In the genomic region with DNA sequence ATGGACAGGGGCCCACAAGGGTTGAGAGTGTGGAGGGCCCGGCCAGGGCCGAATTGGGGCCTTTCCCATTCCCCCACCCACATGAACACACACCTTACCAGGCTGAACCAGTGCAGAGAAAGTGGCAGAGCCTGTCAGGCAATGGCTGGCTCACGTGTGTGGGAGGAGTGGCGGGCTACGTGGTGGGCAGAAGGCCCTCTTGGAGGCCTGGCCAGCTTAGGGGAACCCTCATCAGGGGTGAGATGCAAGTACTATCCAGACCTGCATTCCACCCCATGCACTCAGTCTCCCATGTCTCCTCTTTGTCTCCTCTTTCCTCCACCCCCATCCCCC, we compare ENCODE assay signal across 8 cellular contexts. TPM values are rescaled to one million over a fixed set of nuclear protein-coding genes. Genes with fewer than 3 reads are reported as not detected.
DNase-seq lines count a peak whose midpoint lies in the region; TF ChIP-seq lines count a peak whose summit lies in the region.

No MANE protein-coding gene starts in this region.

- 0 out of 2 replicates have a peak, but pooled peaks cover 2% of the 10 kb centered on the region for H3K27me3 ChIP-seq in HAP-1 (ENCODE audit: low read depth)

- H3K4me1 Mint-ChIP-seq in activated T-cell treated with anti-CD3 and anti-CD28 coated beads, Interleukin-2, amount 50 U/mL, for 24 hours (ENCODE audit: low read depth), result peaks cover 14% of the 10 kb centered on the region
- peaks cover 5% of the 10 kb centered on the region for H3K4me1 Mint-ChIP-seq in progenitor cell of endocrine pancreas (ENCODE audit: low read depth)

- peaks cover 31% of the 10 kb centered on the region for H3K27me3 Mint-ChIP-seq in activated T-cell treated with anti-CD3 and anti-CD28 coated beads, Interleukin-2, amount 50 U/mL, for 24 hours
- no peaks in the 10 kb centered on the region for H3K27me3 Mint-ChIP-seq in progenitor cell of endocrine pancreas

- peaks cover 21% of the 10 kb centered on the region for H3K36me3 ChIP-seq in HAP-1 (replicated peaks)

- in situ Hi-C loops in HAP-1 (cut with MboI; ENCODE audit: low sequenced_read_pairs), result no loop called here

- H3K36me3 Mint-ChIP-seq in activated T-cell treated with anti-CD3 and anti-CD28 coated beads, Interleukin-2, amount 50 U/mL, for 24 hours (ENCODE audit: low read depth), result peaks cover 7% of the 10 kb centered on the region
- H3K36me3 Mint-ChIP-seq in progenitor cell of endocrine pancreas (ENCODE audit: insufficient read depth), result peaks cover 6% of the 10 kb centered on the region

- H3K9me3 Mint-ChIP-seq in activated T-cell treated with anti-CD3 and anti-CD28 coated beads, Interleukin-2, amount 50 U/mL, for 24 hours, result no peaks in the 10 kb centered on the region
- peaks cover 17% of the 10 kb centered on the region for H3K9me3 Mint-ChIP-seq in progenitor cell of endocrine pancreas (ENCODE audit: low read depth)

- intact Hi-C loops in head of caudate nucleus (cut with DNase I), result no loop called here

- DNase-seq in AG20443 (ENCODE audit: low spot score) (peak; percentile 11), HAP-1 (ENCODE audit: low spot score in 2 of 2) (peak in 1 of 2 experiments; percentile 15), head of caudate nucleus (peak in 33 of 42 donors; percentile 2 to 52 (median 22)), progenitor cell of endocrine pancreas (ENCODE audit: low spot score, unreplicated experiment) (no peak), NCI-H2171 (lab: John Stamatoyannopoulos, UW) (no peak), NCI-H524 treated with DMSO at 0.1 percent for 48 hours (lab: John Stamatoyannopoulos, UW) (no peak), NCI-H1436 (lab: John Stamatoyannopoulos, UW) (no peak)
- DNase-seq in activated T-cell treated with anti-CD3 and anti-CD28 coated beads, Interleukin-2, amount 50 U/mL, for 24 hours, result no peak

- peak overlapping the region; percentile 86 for H3K4me3 Mint-ChIP-seq in activated T-cell treated with anti-CD3 and anti-CD28 coated beads, Interleukin-2, amount 50 U/mL, for 24 hours
- H3K4me3 Mint-ChIP-seq in progenitor cell of endocrine pancreas (ENCODE audit: low read depth), result peak overlapping the region; percentile 92

- H3K27ac Mint-ChIP-seq in activated T-cell treated with anti-CD3 and anti-CD28 coated beads, Interleukin-2, amount 50 U/mL, for 24 hours, result peak overlapping the region; percentile 87
- peak overlapping the region; percentile 96 for H3K27ac Mint-ChIP-seq in progenitor cell of endocrine pancreas

- no peaks in the 10 kb centered on the region for H3K9me3 ChIP-seq in HAP-1

- no peak for TF ChIP-seq CTCF in progenitor cell of endocrine pancreas (IDR thresholded peaks at IDR 0.05; ENCODE audit: unreplicated experiment)

- peak overlapping the region; percentile 71 for H3K4me3 ChIP-seq in HAP-1

- H3K4me1 ChIP-seq in HAP-1, result peaks cover 5% of the 10 kb centered on the region

RNA-seq across cellular contexts. Expression of a gene that starts 1.0 kb away (rescaled TPM):
- 67.4 and 72.3 TPM in 2 replicates for total RNA-seq in progenitor cell of endocrine pancreas

RNA-seq across cellular contexts. Expression of a gene that starts 21.5 kb away (rescaled TPM):
- total RNA-seq in progenitor cell of endocrine pancreas, result 14.4 and 15.1 TPM in 2 replicates

RNA-seq across cellular contexts. Expression of a gene that starts 42.5 kb away (rescaled TPM):
- total RNA-seq in progenitor cell of endocrine pancreas, result 18.9 and 21.5 TPM in 2 replicates

Comparison
In these comparisons a context has a peak if more than half of its experiments do, and no peak if none do; other contexts are left out.
1. DNase-seq: peak in AG20443 (single experiment) and head of caudate nucleus (33 of 42); none in activated T-cell treated with anti-CD3 and anti-CD28 coated beads, Interleukin-2, amount 50 U/mL, for 24 hours (single experiment), progenitor cell of endocrine pancreas (single experiment), NCI-H2171 (single experiment), NCI-H524 treated with DMSO at 0.1 percent for 48 hours (single experiment) and NCI-H1436 (single experiment).